In the genomic region with DNA sequence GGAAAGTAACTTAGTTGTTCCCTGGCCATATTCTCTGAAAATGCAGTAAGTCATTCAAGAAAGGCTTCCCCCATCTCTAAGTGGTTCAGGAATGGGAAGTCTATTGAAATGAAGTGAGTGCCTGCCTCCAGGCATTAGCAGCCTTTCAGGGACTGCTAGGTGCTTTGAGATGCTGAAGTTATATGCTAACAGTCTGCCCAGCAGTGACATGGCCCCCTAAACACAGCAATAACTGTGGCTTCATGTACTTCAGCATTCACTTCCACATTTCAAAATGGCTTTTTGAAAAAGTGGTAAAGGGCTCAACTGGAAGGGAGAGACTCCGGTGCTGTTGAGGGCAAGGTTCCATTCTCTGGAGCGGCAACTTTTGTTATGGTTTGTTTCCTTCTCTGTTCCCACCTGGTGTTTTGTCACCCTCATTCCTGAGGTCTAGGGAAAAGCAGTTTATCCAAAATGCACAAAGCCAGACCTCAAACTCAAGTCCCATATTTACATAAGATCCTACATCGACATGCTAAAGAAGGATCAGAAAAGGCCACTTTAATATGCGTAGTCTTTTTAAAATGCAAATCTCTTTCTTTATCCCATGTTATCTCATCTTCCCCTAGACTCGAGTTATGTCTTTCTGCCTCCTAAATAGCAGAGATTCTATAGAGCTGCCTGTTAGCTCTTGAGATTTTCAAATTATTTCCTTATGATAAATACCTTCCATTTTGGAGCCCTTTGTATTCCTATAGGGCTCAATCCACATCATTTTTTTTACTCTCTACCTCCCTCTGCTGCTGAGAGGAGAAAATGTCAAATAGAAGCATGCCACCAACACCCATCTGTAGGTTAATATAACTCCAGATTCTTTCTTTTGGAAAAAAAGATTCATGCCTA, we compare ENCODE assay signal across 1 cellular context.
TF ChIP-seq lines count a peak whose summit lies in the region.

No MANE protein-coding gene starts in this region.

TF ChIP-seq in HepG2, 621 proteins besides CTCF, POLR2A, EP300 and RAD21 (continued from another document):
- TF ChIP-seq ZNF800 (CRISPR knock-in tag; IDR thresholded peaks at IDR 0.05) (peak; percentile 36; the same call in 1 of the 2 replicates), STAG1 (CRISPR knock-in tag; IDR thresholded peaks at IDR 0.05) (peak; percentile 64), KLF12 (CRISPR knock-in tag; IDR thresholded peaks at IDR 0.05; ENCODE audit: borderline replicate concordance) (0 out of 2 replicates have a peak, but pooled peaks have one; percentile 36), RXRA (CRISPR knock-in tag; IDR thresholded peaks at IDR 0.05) (no peak)
